In genomic region chr7:96792115-96792514, GRCh38 we compare ENCODE assay signal across 18 cellular contexts.
A peak's percentile ranks its signal among the peaks of the same experiment; 100 is the strongest.
DNase-seq lines count a peak whose midpoint lies in the region; ATAC-seq, FAIRE-seq and TF ChIP-seq lines count a peak whose summit lies in the region.
"Had no signal": no experiment of that assay in that cellular context is flagged by ENCODE, and none has a peak within 500 bp of the region (broad histone marks: within the 10 kb centered on the region; RNA-seq: fewer than 3 reads in every experiment).

No MANE protein-coding gene starts in this region.

- no peak overlapping the region for H2BK120ac ChIP-seq in mesendoderm (ENCODE audit: low read depth, low read length)

- H3K36me3 ChIP-seq in GM12878 (ENCODE audit: control insufficient read depth in 2 of 2, insufficient read depth in 2 of 2, low read length in 1 of 2) (no peaks in the 10 kb centered on the region), mesendoderm (ENCODE audit: control insufficient read depth, insufficient read depth, low read length) (no peaks in the 10 kb centered on the region), heart left ventricle (no peaks in the 10 kb centered on the region), heart right ventricle (no peaks in the 10 kb centered on the region)

- 0% methylated on average over 2 of the region's 2 CpGs for WGBS in GM12878 (ENCODE audit: insufficient coverage, insufficient replicate concordance, low lambda C conversion rate, missing lambda C conversion rate)
- WGBS in mesendoderm (ENCODE audit: extremely low coverage, insufficient coverage, low lambda C conversion rate): no CpG with 5 or more reads among the region's 2 CpGs
- 59 to 72% (median 62%) methylated on average over 2 of the region's 2 CpGs for WGBS in heart left ventricle, 4 donors
- 61 to 64% methylated on average over 2 of the region's 2 CpGs for WGBS in heart right ventricle, 2 donors

- H3K18ac ChIP-seq in mesendoderm (ENCODE audit: low read length): no peak overlapping the region

- H3K27ac ChIP-seq in GM12878 (ENCODE audit: control insufficient read depth, insufficient read depth) (no peak overlapping the region), mesendoderm (ENCODE audit: low read depth, low read length) (no peak overlapping the region), heart left ventricle (no peak overlapping the region), heart right ventricle (no peak overlapping the region)
- H3K27ac ChIP-seq: GM23248 had no signal

- no peaks in the 10 kb centered on the region for H3K9me3 ChIP-seq in GM12878 (replicated peaks; ENCODE audit: control insufficient read depth, insufficient read depth, low read length)
- no peaks in the 10 kb centered on the region for H3K9me3 ChIP-seq in heart left ventricle
- H3K9me3 ChIP-seq in heart right ventricle: no peaks in the 10 kb centered on the region

- no peak overlapping the region for H3K23ac ChIP-seq in mesendoderm (ENCODE audit: low read length)

- H4K20me1 ChIP-seq in GM12878 (ENCODE audit: control insufficient read depth, insufficient read depth): no peaks in the 10 kb centered on the region

- SMC1A ChIA-PET in GM12878 (lab: Charles Lee; ENCODE audit: uncharacterized antibody, unreplicated experiment): no interaction called here

- POLR2A ChIA-PET in GM12878 (lab: Charles Lee): no interaction called here

- in situ Hi-C loops in GM12878 (cut with MboI): no loop called here

- no peak overlapping the region for H4K8ac ChIP-seq in mesendoderm (ENCODE audit: low read depth, low read length)

- no peak overlapping the region for H2BK5ac ChIP-seq in mesendoderm (ENCODE audit: low read length)

- H3K79me1 ChIP-seq in mesendoderm (ENCODE audit: low read length): no peaks in the 10 kb centered on the region

- H3K27me3 ChIP-seq in GM12878 (replicated peaks in 1 of 2; ENCODE audit: control insufficient read depth in 2 of 2, insufficient read depth in 2 of 2, low read length in 1 of 2): no peaks in the 10 kb centered on the region
- no peaks in the 10 kb centered on the region for H3K27me3 ChIP-seq in mesendoderm (ENCODE audit: insufficient read depth, low read length, poor library complexity)
- no peaks in the 10 kb centered on the region for H3K27me3 ChIP-seq in heart left ventricle
- no peaks in the 10 kb centered on the region for H3K27me3 ChIP-seq in heart right ventricle

- TF ChIP-seq POLR2A in GM12878 (IDR thresholded peaks at IDR 0.05; ENCODE audit: low read depth, low read length) (no peak), heart left ventricle (IDR thresholded peaks at IDR 0.05) (no peak)

- no peak overlapping the region for H2BK15ac ChIP-seq in mesendoderm (replicated peaks; ENCODE audit: low read depth)

- no peak for TF ChIP-seq EP300 in GM12878 (IDR thresholded peaks at IDR 0.05; ENCODE audit: borderline replicate concordance in 1 of 2, control insufficient read depth in 1 of 2, low read depth in 2 of 2, low read length in 2 of 2)

- H3K9ac ChIP-seq in GM12878 (ENCODE audit: control insufficient read depth, insufficient read depth, low read length) (no peak overlapping the region), mesendoderm (ENCODE audit: low read length) (no peak overlapping the region)
- H3K9ac ChIP-seq: GM23248 had no signal

- peak; percentile 65 for ATAC-seq in GM19372 (IDR thresholded peaks at IDR 0.05; ENCODE audit: low read depth, unreplicated experiment)
- peak; percentile 65 for ATAC-seq in GM21723 (IDR thresholded peaks at IDR 0.05; ENCODE audit: unreplicated experiment)
- ATAC-seq in GM12878: no peak
- ATAC-seq in heart left ventricle: no peak
- ATAC-seq in heart right ventricle: no peak

- no peak overlapping the region for H2AK5ac ChIP-seq in mesendoderm (ENCODE audit: low read length)

- no peak for FAIRE-seq in GM12878 (lab: Jason Lieb, UNC)
- FAIRE-seq: GM12892, H1 had no signal

- H2AFZ ChIP-seq in GM12878 (ENCODE audit: control insufficient read depth, low read depth, low read length): no peak overlapping the region
- H2AFZ ChIP-seq: GM23248 had no signal

- H4K5ac ChIP-seq in mesendoderm (ENCODE audit: low read length): no peak overlapping the region

- H3K4ac ChIP-seq in mesendoderm (ENCODE audit: low read depth, low read length): no peak overlapping the region

- CTCF ChIA-PET in GM12878 (lab: Yijun Ruan, JAX): no interaction called here

- H3K56ac ChIP-seq in mesendoderm (ENCODE audit: low read length): no peak overlapping the region

- RAD21 ChIA-PET in GM12878 (lab: Charles Lee; ENCODE audit: unreplicated experiment): no interaction called here

- DNase-seq in GM12878 (ENCODE audit: low read depth, low spot score) (no peak), mesendoderm (no peak), heart left ventricle (no peak), heart right ventricle (no peak)
- DNase-seq: C1 segment of cervical spinal cord; Calu3; CD4-positive, alpha-beta memory T cell; COR-L47; DMS53; DMS79 treated with DMSO at 0.1 percent for 48 hours; GF-D8; GM23248; H7; HCEC 1CT had no signal

- TF ChIP-seq RAD21 in GM12878 (IDR thresholded peaks at IDR 0.05; ENCODE audit: insufficient read depth, low read depth, low read length): no peak

- H3K4me1 ChIP-seq in GM12878 (ENCODE audit: control insufficient read depth, insufficient read depth, low read length) (no peaks in the 10 kb centered on the region), mesendoderm (ENCODE audit: control insufficient read depth, low read depth, low read length) (no peaks in the 10 kb centered on the region), heart left ventricle (no peaks in the 10 kb centered on the region), heart right ventricle (no peaks in the 10 kb centered on the region)

- H3K4me3 ChIP-seq in GM12878 (no peak overlapping the region), mesendoderm (ENCODE audit: low read length) (no peak overlapping the region), heart left ventricle (no peak overlapping the region), heart right ventricle (no peak overlapping the region)
- H3K4me3 ChIP-seq: GM23248 had no signal

- no TSS peak for BruUV-seq in GM12878 (replicated peaks; lab: Mats Ljungman, UMichigan)

- no peaks in the 10 kb centered on the region for H3K79me2 ChIP-seq in GM12878 (ENCODE audit: control insufficient read depth, insufficient read depth, low read length)
- H3K79me2 ChIP-seq in mesendoderm (ENCODE audit: control insufficient read depth, insufficient read depth, low read length): no peaks in the 10 kb centered on the region

- no peak for TF ChIP-seq CTCF in GM12878 (IDR thresholded peaks at IDR 0.05 in 2 of 3, conservative IDR thresholded peaks at IDR 0.05 in 1 of 3; ENCODE audit: control insufficient read depth in 2 of 3, extremely low read depth in 1 of 3, insufficient read depth in 1 of 3, low read depth in 3 of 3, low read length in 3 of 3)
- TF ChIP-seq CTCF in heart left ventricle (IDR thresholded peaks at IDR 0.05): no peak
- no peak for TF ChIP-seq CTCF in heart right ventricle (IDR thresholded peaks at IDR 0.05)

- H3K4me2 ChIP-seq in GM12878 (ENCODE audit: control insufficient read depth, insufficient read depth) (no peak overlapping the region), mesendoderm (ENCODE audit: low read length) (no peak overlapping the region)

- intact Hi-C loops in GM12878 (cut with micrococcal nuclease; ENCODE audit: unreplicated experiment): no loop called here
- intact Hi-C loops in heart left ventricle (cut with DNase I): no loop called here
- intact Hi-C loops in heart right ventricle (cut with DNase I): no loop called here

TF ChIP-seq in GM12878, 131 proteins besides CTCF, POLR2A, EP300 and RAD21:
- TF ChIP-seq SPI1 (IDR thresholded peaks at IDR 0.05; ENCODE audit: borderline replicate concordance, insufficient read depth, low read depth, low read length) (peak; percentile 28; the same call in 1 of the 2 replicates), GATAD2B (conservative IDR thresholded peaks at IDR 0.05; ENCODE audit: low read depth) (no peak), ZBTB33 (IDR thresholded peaks at IDR 0.05) (no peak), NBN (IDR thresholded peaks at IDR 0.05) (no peak), RAD51 (IDR thresholded peaks at IDR 0.05) (no peak)

Comparison
In these comparisons a context has a peak if more than half of its experiments do, and no peak if none do; other contexts are left out.
1. ATAC-seq: peak in GM19372 (single experiment) and GM21723 (single experiment); none in GM12878 (single experiment), heart left ventricle (0 of 4) and heart right ventricle (0 of 8).